ENCODE assay signal across 2 cellular contexts in the genomic region with DNA sequence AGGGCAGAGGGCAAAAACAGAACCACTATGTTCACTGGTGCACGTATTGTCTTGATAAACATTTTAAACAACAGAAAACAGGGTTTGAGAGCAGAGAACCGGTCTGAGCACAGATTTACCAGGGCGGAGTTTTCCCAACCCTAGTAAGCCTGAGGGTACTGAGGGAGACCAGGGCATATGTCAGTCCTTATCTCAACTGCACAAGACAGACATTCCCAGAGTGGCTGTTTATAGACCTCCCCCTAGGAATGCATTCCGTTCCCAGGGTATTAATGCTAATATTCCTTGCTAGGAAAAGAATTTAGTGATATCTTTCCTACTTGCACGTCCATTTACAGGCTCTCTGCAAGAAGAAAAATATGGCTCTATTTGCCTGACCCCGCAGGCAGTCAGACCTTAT.
TF ChIP-seq lines count a peak whose summit lies in the region.

No MANE protein-coding gene starts in this region.

TF ChIP-seq in HCT116, 20 proteins besides CTCF, POLR2A, EP300 and RAD21:
- 0 out of 2 replicates have a peak, but pooled peaks have one; percentile 43 for TF ChIP-seq CBX3 (IDR thresholded peaks at IDR 0.05; ENCODE audit: low read depth)

TF ChIP-seq in HEK293, 187 proteins besides CTCF, POLR2A, EP300 and RAD21:
- TF ChIP-seq SETDB1 (IDR thresholded peaks at IDR 0.05; ENCODE audit: insufficient read length, low read length) (peak; percentile 77), TRIM28 (IDR thresholded peaks at IDR 0.05; ENCODE audit: borderline replicate concordance, low read length) (peak; percentile 21; the same call in 1 of the 2 replicates)
